Comparison of ENCODE assay signal across 8 cellular contexts in genomic region chr17:2138318-2138717, GRCh38.
DNase-seq lines count a peak whose midpoint lies in the region; ATAC-seq and TF ChIP-seq lines count a peak whose summit lies in the region.

No MANE protein-coding gene starts in this region.

- peaks cover 3% of the 10 kb centered on the region for H3K79me2 ChIP-seq in smooth muscle cell (ENCODE audit: low read depth)

- CTCF ChIA-PET in CD4-positive, alpha-beta T cell (lab: Charles Lee): interaction anchor here (0.5 kb wide), 1 partner anchor 169 kb away, joined by 3 read pairs; no protein-coding TSS in a partner anchor

- peaks cover 25% of the 10 kb centered on the region for H3K4me1 ChIP-seq in smooth muscle cell (ENCODE audit: low read depth)

- no peaks in the 10 kb centered on the region for H3K27me3 Mint-ChIP-seq in CD4-positive, alpha-beta T cell
- H3K27me3 Mint-ChIP-seq in central memory CD8-positive, alpha-beta T cell: no peaks in the 10 kb centered on the region

- no peaks in the 10 kb centered on the region for H3K27me3 ChIP-seq in CD4-positive, alpha-beta T cell (ENCODE audit: control insufficient read depth, insufficient read depth, low read length)
- H3K27me3 ChIP-seq in smooth muscle cell (ENCODE audit: low read depth): no peaks in the 10 kb centered on the region

- H4K20me1 ChIP-seq in smooth muscle cell (ENCODE audit: low read depth): peaks cover 4% of the 10 kb centered on the region

- peak overlapping the region; percentile 18 for H3K27ac Mint-ChIP-seq in CD4-positive, alpha-beta T cell
- no peak overlapping the region for H3K27ac Mint-ChIP-seq in central memory CD8-positive, alpha-beta T cell (ENCODE audit: low read depth)

- H3K4me3 ChIP-seq in smooth muscle cell (no peak overlapping the region), coronary artery (no peak overlapping the region)

- no peak overlapping the region for H3K4me3 Mint-ChIP-seq in CD4-positive, alpha-beta T cell
- no peak overlapping the region for H3K4me3 Mint-ChIP-seq in central memory CD8-positive, alpha-beta T cell

- no peaks in the 10 kb centered on the region for H3K9me3 ChIP-seq in CD4-positive, alpha-beta T cell (ENCODE audit: control insufficient read depth, low read length)
- no peaks in the 10 kb centered on the region for H3K9me3 ChIP-seq in smooth muscle cell (replicated peaks; ENCODE audit: low read depth)

- 17% methylated on average over 1 of the region's 1 CpG for WGBS in smooth muscle cell (ENCODE audit: low lambda C conversion rate)

- no peak for TF ChIP-seq CTCF in CD4-positive, alpha-beta T cell (IDR thresholded peaks at IDR 0.05)
- no peak for TF ChIP-seq CTCF in smooth muscle cell (IDR thresholded peaks at IDR 0.05; ENCODE audit: borderline replicate concordance, insufficient read depth, poor library complexity, severe bottlenecking)
- no peak for TF ChIP-seq CTCF in coronary artery (IDR thresholded peaks at IDR 0.05)

- H2AFZ ChIP-seq in smooth muscle cell (ENCODE audit: low read depth): no peak overlapping the region

- H3F3A ChIP-seq in smooth muscle cell (ENCODE audit: low read depth): peaks cover 15% of the 10 kb centered on the region

- peak in 6 of 10 experiments; percentile 3 to 16 (median 11) for DNase-seq in CD4-positive, alpha-beta T cell
- peak; percentile 51 for DNase-seq in LHCN-M2 (ENCODE audit: low read depth)
- DNase-seq in central memory CD8-positive, alpha-beta T cell (ENCODE audit: low spot score in 2 of 2): no peak
- DNase-seq in smooth muscle cell (lab: John Stamatoyannopoulos, UW; ENCODE audit: unreplicated experiment): no peak
- DNase-seq in coronary artery (ENCODE audit: low spot score): no peak
- DNase-seq in G401 (ENCODE audit: low spot score): no peak
- DNase-seq in stimulated activated naive CD4-positive, alpha-beta T cell (lab: John Stamatoyannopoulos, UW): no peak

- peak overlapping the region; percentile 65 for H3K4me2 ChIP-seq in smooth muscle cell

- in situ Hi-C loops in G401 (cut with HindIII; ENCODE audit: low sequenced_read_pairs): no loop called here

- no peak overlapping the region for H3K27ac ChIP-seq in CD4-positive, alpha-beta T cell (ENCODE audit: low read depth, low read length)
- peak overlapping the region; percentile 87 for H3K27ac ChIP-seq in smooth muscle cell (ENCODE audit: low read depth)
- H3K27ac ChIP-seq in coronary artery: no peak overlapping the region

- H3K4me1 Mint-ChIP-seq in CD4-positive, alpha-beta T cell (ENCODE audit: low read depth): peaks cover 17% of the 10 kb centered on the region
- peaks cover 11% of the 10 kb centered on the region for H3K4me1 Mint-ChIP-seq in central memory CD8-positive, alpha-beta T cell

- peaks cover 19% of the 10 kb centered on the region for H3K36me3 Mint-ChIP-seq in CD4-positive, alpha-beta T cell (ENCODE audit: low read depth)
- H3K36me3 Mint-ChIP-seq in central memory CD8-positive, alpha-beta T cell (ENCODE audit: insufficient read depth): peaks cover 2% of the 10 kb centered on the region

- H3K9me3 Mint-ChIP-seq in CD4-positive, alpha-beta T cell: no peaks in the 10 kb centered on the region
- no peaks in the 10 kb centered on the region for H3K9me3 Mint-ChIP-seq in central memory CD8-positive, alpha-beta T cell

- intact Hi-C loops in CD4-positive, alpha-beta T cell (cut with DNase I, micrococcal nuclease): no loop called here

- POLR2A ChIA-PET in CD4-positive, alpha-beta T cell (lab: Charles Lee): no interaction called here

- peak overlapping the region; percentile 42 for H3K9ac ChIP-seq in smooth muscle cell (ENCODE audit: low read depth)

- peak; percentile 60 for ATAC-seq in CD4-positive, alpha-beta T cell (ENCODE audit: poor library complexity)
- peak; percentile 65 for ATAC-seq in GM19043 (IDR thresholded peaks at IDR 0.05; ENCODE audit: low read depth, unreplicated experiment)
- peak; percentile 92 for ATAC-seq in central memory CD8-positive, alpha-beta T cell (replicated peaks; ENCODE audit: extremely low read depth, poor library complexity, severe bottlenecking)

- H3K36me3 ChIP-seq in smooth muscle cell (ENCODE audit: low read depth): no peaks in the 10 kb centered on the region

Comparison
In these comparisons a context has a peak if more than half of its experiments do, and no peak if none do; other contexts are left out.
1. DNase-seq: peak in CD4-positive, alpha-beta T cell (6 of 10) and LHCN-M2 (single experiment); none in central memory CD8-positive, alpha-beta T cell (0 of 2), smooth muscle cell (single experiment), coronary artery (single experiment), G401 (single experiment) and stimulated activated naive CD4-positive, alpha-beta T cell (0 of 6).
2. Peak in every context shown above with its lines, with median percentiles within 50 percentile points of each other: ATAC-seq.